23 cellular contexts compared by ENCODE assay signal in the genomic region with DNA sequence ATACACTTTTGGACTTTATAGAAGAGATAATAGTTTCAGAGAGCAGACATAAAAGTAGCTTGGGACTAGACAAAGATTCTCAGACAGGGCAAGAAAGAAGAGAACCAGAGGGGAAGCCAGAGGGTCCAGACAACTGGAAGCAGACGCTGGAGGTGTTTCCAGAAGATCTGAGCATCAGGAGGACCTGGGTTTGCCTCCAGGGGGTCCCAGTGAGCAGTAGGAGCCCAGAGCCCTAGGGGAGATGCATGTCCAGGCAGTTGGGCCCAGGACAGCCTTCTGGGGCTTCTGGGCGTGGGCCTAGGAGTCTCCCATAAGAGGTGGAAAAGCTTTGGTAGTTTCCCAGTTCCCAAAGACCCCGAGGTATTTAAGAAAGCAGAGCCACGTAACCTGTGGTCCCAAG.
DNase-seq lines count a peak whose midpoint lies in the region; ATAC-seq and TF ChIP-seq lines count a peak whose summit lies in the region.
"Had no signal": no experiment of that assay in that cellular context is flagged by ENCODE, and none has a peak within 500 bp of the region (broad histone marks: within the 10 kb centered on the region; RNA-seq: fewer than 3 reads in every experiment).

No MANE protein-coding gene starts in this region.

- H3K9me3 ChIP-seq in right atrium auricular region, result no peaks in the 10 kb centered on the region
- H3K9me3 ChIP-seq in heart right ventricle, result no peaks in the 10 kb centered on the region
- no peaks in the 10 kb centered on the region for H3K9me3 ChIP-seq in HCT116 (ENCODE audit: control insufficient read depth in 1 of 2, insufficient read depth in 1 of 2, low read depth in 1 of 2, low read length in 2 of 2)
- H3K9me3 ChIP-seq: BLaER1 treated with 17β-estradiol and CSF1 and Interleukin-3, amounts not matched to agents 10 nM and 100 nM; SJSA1; tibial nerve had no signal

- intact Hi-C loops in heart right ventricle (cut with DNase I), result no loop called here
- intact Hi-C loops in HCT116 (cut with micrococcal nuclease), result no loop called here

- in situ Hi-C loops in brain microvascular endothelial cell (cut with HindIII; ENCODE audit: low pct_ligation_motif_present, low sequenced_read_pairs), result no loop called here

- no peak overlapping the region for H3K27ac ChIP-seq in right atrium auricular region
- H3K27ac ChIP-seq in heart right ventricle, result no peak overlapping the region
- H3K27ac ChIP-seq in HCT116 (ENCODE audit: low read depth, low read length), result no peak overlapping the region
- H3K27ac ChIP-seq in brain microvascular endothelial cell, result no peak overlapping the region
- H3K27ac ChIP-seq: SJSA1, tibial nerve had no signal

- H3K4me1 ChIP-seq in right atrium auricular region (peaks cover 0 to 2% of the 10 kb centered on the region in 2 donors), heart right ventricle (peaks cover 0 to 48% (median 0%) of the 10 kb centered on the region in 9 donors), HCT116 (ENCODE audit: control insufficient read depth in 1 of 2, insufficient read depth in 2 of 2, low read length in 2 of 2) (peaks cover 0 to 9% of the 10 kb centered on the region in 2 experiments; a peak in 1 of 4 replicates)
- H3K4me1 ChIP-seq: SJSA1, tibial nerve had no signal

- no peak overlapping the region for H3K9ac ChIP-seq in HCT116 (ENCODE audit: low read length)
- H3K9ac ChIP-seq: BLaER1 treated with 17β-estradiol and CSF1 and Interleukin-3, amounts not matched to agents 10 nM and 100 nM had no signal

- TF ChIP-seq POLR2A in HCT116 (IDR thresholded peaks at IDR 0.05; ENCODE audit: borderline replicate concordance, extremely low read depth, insufficient read depth, insufficient read length), result no peak

- CTCF ChIA-PET in HCT116 (lab: Charles Lee), result no interaction called here

- no peaks in the 10 kb centered on the region for H3K79me2 ChIP-seq in HCT116 (ENCODE audit: insufficient read depth, low read length)

- TF ChIP-seq RAD21 in HCT116 (IDR thresholded peaks at IDR 0.05; ENCODE audit: low read depth), result 0 out of 2 replicates have a peak, but pooled peaks have one; percentile 12

- WGBS in heart right ventricle, 2 donors, result 97% methylated on average over 4 of the region's 4 CpGs

- no peak for ATAC-seq in heart right ventricle
- peak; percentile 65 for ATAC-seq in HCT116
- no peak for ATAC-seq in HG02840 (IDR thresholded peaks at IDR 0.05; ENCODE audit: low FRiP score, unreplicated experiment)
- ATAC-seq: activated CD8-positive, alpha-beta T cell treated with anti-CD3 and anti-CD28 coated beads, Interleukin-2, amount 10 ng/mL, durations not matched to agents 7 days and 5 days; naive thymus-derived CD4-positive, alpha-beta T cell had no signal

- no peaks in the 10 kb centered on the region for H3K36me3 ChIP-seq in right atrium auricular region
- H3K36me3 ChIP-seq in heart right ventricle, result no peaks in the 10 kb centered on the region
- no peaks in the 10 kb centered on the region for H3K36me3 ChIP-seq in HCT116 (ENCODE audit: control insufficient read depth in 1 of 2, insufficient read depth in 2 of 2, low read length in 2 of 2)
- H3K36me3 ChIP-seq in brain microvascular endothelial cell (replicated peaks), result no peaks in the 10 kb centered on the region
- H3K36me3 ChIP-seq: BLaER1 treated with 17β-estradiol and CSF1 and Interleukin-3, amounts not matched to agents 10 nM and 100 nM; SJSA1; tibial nerve had no signal

- no peak overlapping the region for H3K4me3 ChIP-seq in right atrium auricular region
- H3K4me3 ChIP-seq in heart right ventricle, result no peak overlapping the region
- no peak overlapping the region for H3K4me3 ChIP-seq in HCT116 (replicated peaks in 1 of 2; ENCODE audit: low read depth in 1 of 2, low read length in 2 of 2)
- no peak overlapping the region for H3K4me3 ChIP-seq in brain microvascular endothelial cell (ENCODE audit: low read depth, low read length)
- H3K4me3 ChIP-seq: BLaER1 treated with 17β-estradiol and CSF1 and Interleukin-3, amounts not matched to agents 10 nM and 100 nM; SJSA1; smooth muscle cell; tibial nerve had no signal

- no peaks in the 10 kb centered on the region for H4K20me1 ChIP-seq in HCT116 (ENCODE audit: insufficient read depth)
- H4K20me1 ChIP-seq: BLaER1 treated with 17β-estradiol and CSF1 and Interleukin-3, amounts not matched to agents 10 nM and 100 nM had no signal

- DNase-seq in right atrium auricular region (ENCODE audit: low spot score), result peak; percentile 18
- DNase-seq in heart right ventricle, result no peak
- DNase-seq in HCT116 (ENCODE audit: low read depth, low spot score), result no peak
- DNase-seq in brain microvascular endothelial cell, result no peak
- no peak for DNase-seq in amniotic stem cell (lab: John Stamatoyannopoulos, UW)
- DNase-seq in stimulated activated CD4-positive, alpha-beta T cell treated with anti-CD3 and anti-CD28 coated beads, Interleukin-1b, Interleukin-23, amount 100 ng/mL, for 48 hours, result no peak
- DNase-seq: activated CD8-positive, alpha-beta T cell treated with anti-CD3 and anti-CD28 coated beads, Interleukin-2, amount 10 ng/mL, durations not matched to agents 7 days and 5 days; activated T-cell treated with anti-CD3 and anti-CD28 coated beads, Interleukin-2, amount 50 U/mL, for 24 hours; DMS79 treated with DMSO at 0.1 percent for 48 hours; glutamatergic neuron; kidney; midbrain; naive thymus-derived CD4-positive, alpha-beta T cell; NCI-H1105 treated with DMSO at 0.1 percent for 48 hours; NCI-H1930; NCI-H2227 treated with DMSO at 0.1 percent for 48 hours; NCI-H69; RPMI8226 had no signal

- RAD21 ChIA-PET in HCT116 (lab: Charles Lee; ENCODE audit: low non-redundant PET in 1 of 2, low total read pairs in 2 of 2, uncharacterized antibody in 2 of 2, unreplicated experiment in 2 of 2), result no interaction called here

- TF ChIP-seq CTCF in right atrium auricular region (IDR thresholded peaks at IDR 0.05) (no peak), heart right ventricle (IDR thresholded peaks at IDR 0.05) (no peak), HCT116 (IDR thresholded peaks at IDR 0.05 in 2 of 3, conservative IDR thresholded peaks at IDR 0.05 in 1 of 3; ENCODE audit: borderline replicate concordance in 1 of 3, insufficient read depth in 1 of 3, low read depth in 2 of 3, low read length in 2 of 3) (peak in 2 of 3 experiments; percentile 22 to 24; a peak in 1 of 6 replicates), brain microvascular endothelial cell (IDR thresholded peaks at IDR 0.05; ENCODE audit: low read depth, low read length, missing control alignments) (peak; percentile 9)

- no peak overlapping the region for H2AFZ ChIP-seq in HCT116 (ENCODE audit: low read depth, low read length, poor library complexity, severe bottlenecking)

- no peaks in the 10 kb centered on the region for H3K9me2 ChIP-seq in HCT116 (ENCODE audit: insufficient read depth)

- no peaks in the 10 kb centered on the region for H3K27me3 ChIP-seq in right atrium auricular region
- H3K27me3 ChIP-seq in heart right ventricle, result no peaks in the 10 kb centered on the region
- no peaks in the 10 kb centered on the region for H3K27me3 ChIP-seq in HCT116 (ENCODE audit: insufficient read depth, low read length)
- no peaks in the 10 kb centered on the region for H3K27me3 ChIP-seq in brain microvascular endothelial cell (replicated peaks)
- H3K27me3 ChIP-seq: BLaER1 treated with 17β-estradiol and CSF1 and Interleukin-3, amounts not matched to agents 10 nM and 100 nM; SJSA1; tibial nerve had no signal

- POLR2A ChIA-PET in HCT116 (lab: Charles Lee), result no interaction called here

- H3K4me2 ChIP-seq in HCT116 (ENCODE audit: low read length), result no peak overlapping the region
- H3K4me2 ChIP-seq: BLaER1 treated with 17β-estradiol and CSF1 and Interleukin-3, amounts not matched to agents 10 nM and 100 nM; smooth muscle cell had no signal

- no TSS peak for BruUV-seq in HCT116 (replicated peaks; lab: Mats Ljungman, UMichigan)

TF ChIP-seq in HCT116, 20 proteins besides CTCF, POLR2A, EP300 and RAD21:
- no peak for TF ChIP-seq ELF1 (IDR thresholded peaks at IDR 0.05; ENCODE audit: borderline replicate concordance, low read depth)
- TF ChIP-seq EZH2phosphoT487 (IDR thresholded peaks at IDR 0.05; ENCODE audit: borderline replicate concordance), result no peak

Comparison
In these comparisons a context has a peak if more than half of its experiments do, and no peak if none do; other contexts are left out.
1. CTCF ChIP-seq: peak in HCT116 (2 of 3) and brain microvascular endothelial cell (single experiment); none in right atrium auricular region (0 of 2) and heart right ventricle (0 of 9).